In the genomic region with DNA sequence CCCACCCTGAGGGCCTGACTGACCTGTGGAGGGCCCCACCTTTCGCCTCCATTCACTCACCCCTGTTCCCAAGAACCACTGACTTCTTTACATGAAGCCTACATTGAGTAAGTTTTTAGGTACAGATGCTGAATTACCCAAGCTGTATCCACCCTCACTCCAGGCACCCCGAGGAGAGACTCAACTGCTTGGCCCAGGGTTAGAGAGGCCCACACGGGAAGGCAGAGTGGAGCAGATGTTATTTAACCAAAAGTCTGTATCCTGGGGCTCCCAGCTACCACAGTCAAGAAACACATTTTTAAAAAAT, we compare ENCODE assay signal across 17 cellular contexts.
DNase-seq lines count a peak whose midpoint lies in the region; ATAC-seq, FAIRE-seq and TF ChIP-seq lines count a peak whose summit lies in the region.
"Had no signal": no experiment of that assay in that cellular context is flagged by ENCODE, and none has a peak within 500 bp of the region (broad histone marks: within the 10 kb centered on the region; RNA-seq: fewer than 3 reads in every experiment).

No MANE protein-coding gene starts in this region.

- H3K9me3 Mint-ChIP-seq in activated CD4-positive, alpha-beta T cell treated with anti-CD3 and anti-CD28 coated beads, Interleukin-2, amount 10 ng/mL, durations not matched to agents 24 days and 14 days: no peaks in the 10 kb centered on the region

- H3K9ac ChIP-seq in IMR-90 (ENCODE audit: low read depth, low read length) (no peak overlapping the region), GM12878 (ENCODE audit: control insufficient read depth, insufficient read depth, low read length) (no peak overlapping the region), mammary epithelial cell (ENCODE audit: insufficient read depth, low read length) (no peak overlapping the region)

- WGBS in IMR-90 (ENCODE audit: extremely low coverage in 2 of 2, insufficient read length in 1 of 2), 2 experiments: no CpG with 5 or more reads among the region's 3 CpGs
- 65% methylated on average over 3 of the region's 3 CpGs for WGBS in GM12878 (ENCODE audit: insufficient coverage, insufficient replicate concordance, low lambda C conversion rate, missing lambda C conversion rate)
- 94% methylated on average over 2 of the region's 3 CpGs for WGBS in mammary epithelial cell (ENCODE audit: low coverage, missing lambda C conversion rate)

- SMC1A ChIA-PET in GM12878 (lab: Charles Lee; ENCODE audit: uncharacterized antibody, unreplicated experiment): interaction anchor here (0.8 to 2.9 kb wide), 10 partner anchors 10 to 361 kb away, joined by 3 to 23 read pairs (median 5); no protein-coding TSS in a partner anchor

- H3K4me3 ChIP-seq in IMR-90 (ENCODE audit: insufficient read depth, low read depth, low read length) (no peak overlapping the region), GM12878 (no peak overlapping the region), osteoblast (ENCODE audit: insufficient read depth, low read length) (no peak overlapping the region), mammary epithelial cell (replicated peaks in 1 of 3; ENCODE audit: insufficient read depth in 1 of 3, low read depth in 2 of 3, low read length in 3 of 3) (no peak overlapping the region)
- H3K4me3 ChIP-seq: ovary had no signal

- H3K9me3 ChIP-seq in IMR-90 (ENCODE audit: control insufficient read depth, insufficient read depth, low read length) (no peaks in the 10 kb centered on the region), GM12878 (replicated peaks; ENCODE audit: control insufficient read depth, insufficient read depth, low read length) (no peaks in the 10 kb centered on the region), osteoblast (ENCODE audit: low read depth, low read length) (no peaks in the 10 kb centered on the region), mammary epithelial cell (replicated peaks; ENCODE audit: insufficient read depth, low read length) (no peaks in the 10 kb centered on the region)
- H3K9me3 ChIP-seq: ovary had no signal

- FAIRE-seq in GM12878 (lab: Jason Lieb, UNC): no peak

- H2AFZ ChIP-seq in IMR-90 (replicated peaks; ENCODE audit: low read length, poor library complexity): no peak overlapping the region
- no peak overlapping the region for H2AFZ ChIP-seq in GM12878 (ENCODE audit: control insufficient read depth, low read depth, low read length)
- no peak overlapping the region for H2AFZ ChIP-seq in osteoblast (ENCODE audit: low read length)
- H2AFZ ChIP-seq in mammary epithelial cell (ENCODE audit: low read depth, low read length): no peak overlapping the region

- TF ChIP-seq POLR2A in IMR-90 (IDR thresholded peaks at IDR 0.05; ENCODE audit: low read depth, low read length) (no peak), GM12878 (IDR thresholded peaks at IDR 0.05; ENCODE audit: low read depth, low read length) (no peak)

- dilution Hi-C loops in IMR-90 (cut with HindIII; ENCODE audit: low sequenced_read_pairs, unreplicated experiment) (no loop called here), mammary epithelial cell (cut with HindIII; ENCODE audit: low sequenced_read_pairs) (no loop called here)

- peak overlapping the region; percentile 77 for H3K4me3 Mint-ChIP-seq in activated CD4-positive, alpha-beta T cell treated with anti-CD3 and anti-CD28 coated beads, Interleukin-2, amount 10 ng/mL, durations not matched to agents 24 days and 14 days

- H4K5ac ChIP-seq in IMR-90 (ENCODE audit: low read depth, low read length): no peak overlapping the region; the same call in 1 of the 2 replicates

- H4K91ac ChIP-seq in IMR-90 (ENCODE audit: insufficient read depth, low read depth, low read length): 0 out of 2 replicates have a peak overlapping the region, but pooled peaks have one; percentile 15

- peak overlapping the region; percentile 90 for H3K27ac Mint-ChIP-seq in activated CD4-positive, alpha-beta T cell treated with anti-CD3 and anti-CD28 coated beads, Interleukin-2, amount 10 ng/mL, durations not matched to agents 24 days and 14 days

- TF ChIP-seq CTCF in IMR-90 (conservative IDR thresholded peaks at IDR 0.05; ENCODE audit: low read depth, low read length): no peak
- no peak for TF ChIP-seq CTCF in GM12878 (IDR thresholded peaks at IDR 0.05 in 2 of 3, conservative IDR thresholded peaks at IDR 0.05 in 1 of 3; ENCODE audit: control insufficient read depth in 2 of 3, extremely low read depth in 1 of 3, insufficient read depth in 1 of 3, low read depth in 3 of 3, low read length in 3 of 3)
- TF ChIP-seq CTCF in osteoblast (IDR thresholded peaks at IDR 0.05; ENCODE audit: extremely low read depth, low read depth, low read length): no peak
- TF ChIP-seq CTCF in mammary epithelial cell (conservative IDR thresholded peaks at IDR 0.05 in 1 of 2, IDR thresholded peaks at IDR 0.05 in 1 of 2; ENCODE audit: extremely low read depth in 1 of 2, insufficient read depth in 1 of 2, low read depth in 1 of 2, low read length in 2 of 2): no peak

- H2BK20ac ChIP-seq in IMR-90 (ENCODE audit: low read depth, low read length): no peak overlapping the region

- H3K27me3 Mint-ChIP-seq in activated CD4-positive, alpha-beta T cell treated with anti-CD3 and anti-CD28 coated beads, Interleukin-2, amount 10 ng/mL, durations not matched to agents 24 days and 14 days: no peaks in the 10 kb centered on the region

- intact Hi-C loops in activated CD4-positive, alpha-beta T cell treated with anti-CD3 and anti-CD28 coated beads, Interleukin-2, amount 10 ng/mL, durations not matched to agents 24 days and 14 days (cut with micrococcal nuclease): loop anchor here (1.0 kb wide), 1 partner anchor 7 kb away; no protein-coding TSS in a partner anchor
- intact Hi-C loops in IMR-90 (cut with micrococcal nuclease) (no loop called here), GM12878 (cut with micrococcal nuclease; ENCODE audit: unreplicated experiment) (no loop called here), mammary epithelial cell (cut with micrococcal nuclease) (no loop called here)

- no peak overlapping the region; the same call in 1 of the 2 replicates for H3K4ac ChIP-seq in IMR-90 (ENCODE audit: low read depth, low read length)

- no TSS peak for BruUV-seq in IMR-90 (replicated peaks; lab: Mats Ljungman, UMichigan)
- BruUV-seq in GM12878 (replicated peaks; lab: Mats Ljungman, UMichigan): no TSS peak
- no TSS peak for BruUV-seq in mammary epithelial cell (replicated peaks; lab: Mats Ljungman, UMichigan)

- H2AK5ac ChIP-seq in IMR-90 (ENCODE audit: low read depth, low read length): no peak overlapping the region

- no peaks in the 10 kb centered on the region for H3K27me3 ChIP-seq in IMR-90 (ENCODE audit: control insufficient read depth, insufficient read depth, low read length)
- no peaks in the 10 kb centered on the region for H3K27me3 ChIP-seq in GM12878 (replicated peaks in 1 of 2; ENCODE audit: control insufficient read depth in 2 of 2, insufficient read depth in 2 of 2, low read length in 1 of 2)
- H3K27me3 ChIP-seq in osteoblast (ENCODE audit: insufficient read depth, low read length): no peaks in the 10 kb centered on the region
- no peaks in the 10 kb centered on the region for H3K27me3 ChIP-seq in mammary epithelial cell (ENCODE audit: insufficient read depth, low read length)
- H3K27me3 ChIP-seq: ovary had no signal

- peaks cover 54% of the 10 kb centered on the region for H4K20me1 ChIP-seq in IMR-90 (ENCODE audit: insufficient read depth, low read length)
- no peaks in the 10 kb centered on the region; the same call in none of the 2 replicates for H4K20me1 ChIP-seq in GM12878 (ENCODE audit: control insufficient read depth, insufficient read depth)
- H4K20me1 ChIP-seq in osteoblast (ENCODE audit: insufficient read depth, low read length): no peaks in the 10 kb centered on the region
- no peaks in the 10 kb centered on the region for H4K20me1 ChIP-seq in mammary epithelial cell (ENCODE audit: insufficient read depth, low read length)

- RAD21 ChIA-PET in GM12878 (lab: Charles Lee; ENCODE audit: unreplicated experiment): interaction anchor here (0.6 to 1.7 kb wide), 4 partner anchors 28 to 294 kb away, joined by 3 to 9 read pairs (median 7); a partner anchor contains a TSS

- H3K14ac ChIP-seq in IMR-90 (replicated peaks; ENCODE audit: low read depth, low read length): peak overlapping the region; percentile 12

- H3K4me2 ChIP-seq in IMR-90 (ENCODE audit: low read depth, low read length): no peak overlapping the region
- H3K4me2 ChIP-seq in GM12878 (ENCODE audit: control insufficient read depth, insufficient read depth): no peak overlapping the region; the same call in 1 of the 2 replicates
- peak overlapping the region; percentile 52 for H3K4me2 ChIP-seq in osteoblast (ENCODE audit: insufficient read depth, low read length)
- no peak overlapping the region for H3K4me2 ChIP-seq in mammary epithelial cell (ENCODE audit: insufficient read depth, low read depth, low read length)

- H3K4me1 ChIP-seq in IMR-90 (ENCODE audit: control insufficient read depth, insufficient read depth, low read length): peaks cover 29% of the 10 kb centered on the region
- H3K4me1 ChIP-seq in GM12878 (ENCODE audit: control insufficient read depth, insufficient read depth, low read length): peaks cover 10% of the 10 kb centered on the region
- H3K4me1 ChIP-seq in osteoblast (ENCODE audit: insufficient read depth, low read length): peaks cover 18% of the 10 kb centered on the region
- no peaks in the 10 kb centered on the region for H3K4me1 ChIP-seq in mammary epithelial cell (ENCODE audit: insufficient read depth, low read length)

- H3K79me1 ChIP-seq in IMR-90 (ENCODE audit: low read depth in 1 of 2, low read length in 2 of 2): peaks cover 70 to 92% of the 10 kb centered on the region in 2 experiments

- TF ChIP-seq RAD21 in IMR-90 (IDR thresholded peaks at IDR 0.05; ENCODE audit: low read length) (no peak), GM12878 (IDR thresholded peaks at IDR 0.05; ENCODE audit: insufficient read depth, low read depth, low read length) (no peak)

- H3K36me3 Mint-ChIP-seq in activated CD4-positive, alpha-beta T cell treated with anti-CD3 and anti-CD28 coated beads, Interleukin-2, amount 10 ng/mL, durations not matched to agents 24 days and 14 days (ENCODE audit: low read depth): peaks cover 49% of the 10 kb centered on the region

- H3K4me1 Mint-ChIP-seq in activated CD4-positive, alpha-beta T cell treated with anti-CD3 and anti-CD28 coated beads, Interleukin-2, amount 10 ng/mL, durations not matched to agents 24 days and 14 days: peaks cover 65% of the 10 kb centered on the region

- no peak overlapping the region for H3K23ac ChIP-seq in IMR-90 (ENCODE audit: low read depth, low read length)

- no peak overlapping the region for H2BK5ac ChIP-seq in IMR-90 (ENCODE audit: low read depth, low read length, poor library complexity, severe bottlenecking)

- H3K9me1 ChIP-seq in IMR-90 (ENCODE audit: insufficient read depth, low read length): peaks cover 57% of the 10 kb centered on the region

- peaks cover 35% of the 10 kb centered on the region for H3K36me3 ChIP-seq in IMR-90 (ENCODE audit: control insufficient read depth, insufficient read depth, low read length)
- peaks cover 12 to 19% of the 10 kb centered on the region in 2 experiments; a peak in 3 of 4 replicates for H3K36me3 ChIP-seq in GM12878 (ENCODE audit: control insufficient read depth in 2 of 2, insufficient read depth in 2 of 2, low read length in 1 of 2)
- no peaks in the 10 kb centered on the region for H3K36me3 ChIP-seq in osteoblast (ENCODE audit: insufficient read depth, low read length)
- no peaks in the 10 kb centered on the region for H3K36me3 ChIP-seq in mammary epithelial cell (ENCODE audit: insufficient read depth, low read length)
- H3K36me3 ChIP-seq: ovary had no signal

- peak overlapping the region; percentile 27; the same call in 1 of the 2 replicates for H3K18ac ChIP-seq in IMR-90 (ENCODE audit: low read depth, low read length)

- no peak overlapping the region for H3K56ac ChIP-seq in IMR-90 (ENCODE audit: extremely low read depth, insufficient read depth, low read length)

- H2AK9ac ChIP-seq in IMR-90 (replicated peaks; ENCODE audit: low read depth, low read length, poor library complexity): no peak overlapping the region

- CTCF ChIA-PET in IMR-90 (lab: Yijun Ruan, JAX) (no interaction called here), GM12878 (lab: Yijun Ruan, JAX) (interaction anchor here (0.7 to 2.3 kb wide), 10 partner anchors 10 to 343 kb away, joined by 3 to 24 read pairs (median 4); no protein-coding TSS in a partner anchor), mammary epithelial cell (lab: Charles Lee; ENCODE audit: low non-redundant PET) (no interaction called here)

- in situ Hi-C loops in IMR-90 (cut with MboI; ENCODE audit: low sequenced_read_pairs): no loop called here
- in situ Hi-C loops in GM12878 (cut with MboI): no loop called here
- in situ Hi-C loops in mammary epithelial cell (cut with MboI; ENCODE audit: low sequenced_read_pairs in 2 of 2): loop anchor here in 1 of 2 donors (25.0 kb wide), 1 partner anchor 568 kb away; no protein-coding TSS in a partner anchor

- H2BK120ac ChIP-seq in IMR-90 (ENCODE audit: low read depth, low read length): no peak overlapping the region

- DNase-seq in activated CD4-positive, alpha-beta T cell treated with anti-CD3 and anti-CD28 coated beads, Interleukin-2, amount 10 ng/mL, durations not matched to agents 24 days and 14 days: peak; percentile 61
- DNase-seq in activated CD4-positive, alpha-beta T cell treated with anti-CD3 and anti-CD28 coated beads, Interleukin-2, amount 50 U/mL, for 1 hour: no peak
- DNase-seq in IMR-90 (no peak), GM12878 (ENCODE audit: low read depth, low spot score) (no peak), osteoblast (ENCODE audit: insufficient read length, low spot score, missing footprints) (no peak), NCI-H2107 treated with DMSO at 0.1 percent for 48 hours (lab: John Stamatoyannopoulos, UW; ENCODE audit: unreplicated experiment) (no peak), mammary epithelial cell (no peak)
- DNase-seq: activated effector memory CD4-positive, alpha-beta T cell treated with anti-CD3 and anti-CD28 coated beads, Interleukin-2, amount 50 U/mL, for 16 hours; erythroblast; hippocampal formation; NCI-H1436 treated with DMSO at 0.1 percent for 48 hours; NCI-H774; SIG-M5; stimulated activated CD4-positive, alpha-beta T cell treated with anti-CD3 and anti-CD28 coated beads, Interleukin-12 subunit alpha, Interleukin-12 subunit beta, amount 100 ng/mL, for 4 hours; trophoblast cell had no signal

- no peak for TF ChIP-seq EP300 in GM12878 (IDR thresholded peaks at IDR 0.05; ENCODE audit: borderline replicate concordance in 1 of 2, control insufficient read depth in 1 of 2, low read depth in 2 of 2, low read length in 2 of 2)

- ATAC-seq in IMR-90 (ENCODE audit: low read depth) (no peak), GM12878 (peak; percentile 37; the same call in 2 of the 3 replicates), HG03457 (IDR thresholded peaks at IDR 0.05; ENCODE audit: unreplicated experiment) (no peak)

- peaks cover 6% of the 10 kb centered on the region for H3K79me2 ChIP-seq in GM12878 (ENCODE audit: control insufficient read depth, insufficient read depth, low read length)
- H3K79me2 ChIP-seq in osteoblast (ENCODE audit: insufficient read depth, low read length): peaks cover 30% of the 10 kb centered on the region
- H3K79me2 ChIP-seq in mammary epithelial cell (ENCODE audit: insufficient read depth, low read length): no peaks in the 10 kb centered on the region

- POLR2A ChIA-PET in IMR-90 (lab: Charles Lee; ENCODE audit: unreplicated experiment): no interaction called here
- POLR2A ChIA-PET in GM12878 (lab: Charles Lee): interaction anchor here (0.6 kb wide), 1 partner anchor 197 kb away, joined by 4 read pairs; no protein-coding TSS in a partner anchor

- H2BK15ac ChIP-seq in IMR-90 (ENCODE audit: low read depth, low read length): no peak overlapping the region

- peak overlapping the region in 1 of 2 experiments; percentile 40; a peak in 2 of 4 replicates for H4K8ac ChIP-seq in IMR-90 (ENCODE audit: low read depth in 2 of 2, low read length in 2 of 2)

- H3K27ac ChIP-seq in IMR-90 (ENCODE audit: insufficient read depth, low read length): no peak overlapping the region
- H3K27ac ChIP-seq in GM12878 (ENCODE audit: control insufficient read depth, insufficient read depth): no peak overlapping the region
- H3K27ac ChIP-seq in osteoblast (ENCODE audit: low read depth, low read length): peak overlapping the region; percentile 21
- no peak overlapping the region for H3K27ac ChIP-seq in mammary epithelial cell (ENCODE audit: insufficient read depth, low read depth, low read length)
